In genomic region chr5:133466551-133467324, GRCh38 we compare ENCODE assay signal across 1 cellular context.
TF ChIP-seq lines count a peak whose summit lies in the region.

No MANE protein-coding gene starts in this region.

TF ChIP-seq in HEK293, 187 proteins besides CTCF, POLR2A, EP300 and RAD21 (continued from another document):
- TF ChIP-seq ZNF398 (tag by site-specific recombination; IDR thresholded peaks at IDR 0.05), result peak; percentile 29; the same call in 1 of the 2 replicates
